1 cellular context compared by ENCODE assay signal in genomic region chr1:248873993-248874671, GRCh38.
A peak's percentile ranks its signal among the peaks of the same experiment; 100 is the strongest.
TF ChIP-seq lines count a peak whose summit lies in the region.

No MANE protein-coding gene starts in this region.

TF ChIP-seq in GM12878, 131 proteins besides CTCF, POLR2A, EP300 and RAD21 (continued from another document and continues in another):
- peak; percentile 81 for TF ChIP-seq ZBTB40 (IDR thresholded peaks at IDR 0.05; ENCODE audit: borderline replicate concordance)
- no peak for TF ChIP-seq STAT1 (conservative IDR thresholded peaks at IDR 0.05)
- peak; percentile 95 for TF ChIP-seq SKIL (IDR thresholded peaks at IDR 0.05; ENCODE audit: low read depth, poor library complexity, severe bottlenecking)
- TF ChIP-seq PKNOX1 (IDR thresholded peaks at IDR 0.05), result peak; percentile 27
- TF ChIP-seq SUPT20H (IDR thresholded peaks at IDR 0.05; ENCODE audit: borderline replicate concordance, control insufficient read depth, low read depth, low read length), result no peak
- TF ChIP-seq CHD4 (IDR thresholded peaks at IDR 0.05), result no peak
- TF ChIP-seq WRNIP1 (IDR thresholded peaks at IDR 0.05; ENCODE audit: borderline replicate concordance, low read depth, low read length), result no peak
- TF ChIP-seq JUNB (IDR thresholded peaks at IDR 0.05), result peak; percentile 32; the same call in 1 of the 2 replicates
- TF ChIP-seq CREB1 (IDR thresholded peaks at IDR 0.05; ENCODE audit: low read depth), result peak; percentile 88
- peak; percentile 59 for TF ChIP-seq IRF4 (IDR thresholded peaks at IDR 0.05; ENCODE audit: low read depth, low read length)
- no peak for TF ChIP-seq E2F4 (IDR thresholded peaks at IDR 0.05; ENCODE audit: low read depth, low read length)
- no peak for TF ChIP-seq ZNF592 (IDR thresholded peaks at IDR 0.05)
- no peak for TF ChIP-seq RFX5 (IDR thresholded peaks at IDR 0.05; ENCODE audit: low read depth, low read length)
- peak in 1 of 2 experiments; percentile 2; a peak in 1 of 4 replicates for TF ChIP-seq BHLHE40 (IDR thresholded peaks at IDR 0.05; ENCODE audit: borderline replicate concordance in 1 of 2, low read depth in 2 of 2, low read length in 1 of 2)
- TF ChIP-seq BRCA1 (IDR thresholded peaks at IDR 0.05; ENCODE audit: low read depth, low read length), result no peak
- TF ChIP-seq ZSCAN29 (IDR thresholded peaks at IDR 0.05), result peak; percentile 95
- no peak for TF ChIP-seq STAT3 (IDR thresholded peaks at IDR 0.05; ENCODE audit: low read depth, low read length)
- no peak for TF ChIP-seq CEBPZ (IDR thresholded peaks at IDR 0.05; ENCODE audit: low read depth, low read length)
- TF ChIP-seq BCLAF1 (IDR thresholded peaks at IDR 0.05), result no peak
- TF ChIP-seq SIN3A (IDR thresholded peaks at IDR 0.05; ENCODE audit: low read depth, low read length), result no peak
- no peak; the same call in 1 of the 2 replicates for TF ChIP-seq ZBTB33 (IDR thresholded peaks at IDR 0.05)
- peak; percentile 78 for TF ChIP-seq MLLT1 (IDR thresholded peaks at IDR 0.05)
- TF ChIP-seq FOXM1 (IDR thresholded peaks at IDR 0.05; ENCODE audit: low read depth, low read length), result peak; percentile 87
- no peak for TF ChIP-seq HDAC2 (IDR thresholded peaks at IDR 0.05)
- TF ChIP-seq POLR2AphosphoS2 (IDR thresholded peaks at IDR 0.05; ENCODE audit: low read depth, low read length), result no peak
- TF ChIP-seq RBBP5 (conservative IDR thresholded peaks at IDR 0.05), result no peak
